Comparison of ENCODE assay signal across 6 cellular contexts in genomic region chr16:88651276-88651988, GRCh38. TPM values are rescaled to one million over a fixed set of nuclear protein-coding genes. Genes with fewer than 3 reads are reported as not detected.
DNase-seq lines count a peak whose midpoint lies in the region; ATAC-seq, FAIRE-seq and TF ChIP-seq lines count a peak whose summit lies in the region.

No MANE protein-coding gene starts in this region.

- peaks cover 13% of the 10 kb centered on the region for H3K4me1 ChIP-seq in endothelial cell of umbilical vein (ENCODE audit: control insufficient read depth, extremely low read depth, insufficient read depth, low read length)
- H3K4me1 ChIP-seq in small intestine (ENCODE audit: control insufficient read depth in 2 of 2, insufficient read depth in 1 of 2, low read depth in 1 of 2, low read length in 1 of 2), result peaks cover 0 to 6% of the 10 kb centered on the region in 2 donors

- H3K4me3 Mint-ChIP-seq in Calu3 (ENCODE audit: low read depth, unreplicated experiment), result peak overlapping the region; percentile 91
- H3K4me3 Mint-ChIP-seq in T-helper 1 cell treated with Interleukin-12 subunit alpha and Interleukin-12 subunit beta and Interleukin-4 antibody, amounts not matched to agents 30 μg/mL and 1 μg/mL, for 36 hours, result peak overlapping the region; percentile 89

- no peaks in the 10 kb centered on the region for H3K27me3 ChIP-seq in endothelial cell of umbilical vein (ENCODE audit: control insufficient read depth in 2 of 2, insufficient read depth in 2 of 2, low read length in 2 of 2)
- no peaks in the 10 kb centered on the region for H3K27me3 ChIP-seq in small intestine (ENCODE audit: control insufficient read depth in 2 of 2, insufficient read depth in 2 of 2, low read length in 2 of 2)

- BruUV-seq in Calu3 (replicated peaks; lab: Mats Ljungman, UMichigan), result TSS peak; percentile 93
- BruUV-seq in endothelial cell of umbilical vein (replicated peaks; lab: Mats Ljungman, UMichigan), result no TSS peak

- 38 to 44% (median 41%) methylated on average over 24 of the region's 24 CpGs for WGBS in small intestine, 3 donors

- no peak overlapping the region for H2AFZ ChIP-seq in endothelial cell of umbilical vein (ENCODE audit: low read depth, low read length)

- H3K27ac ChIP-seq in endothelial cell of umbilical vein (ENCODE audit: insufficient read depth, low read depth, low read length), result peak overlapping the region; percentile 5
- peak overlapping the region; percentile 65 to 87 for H3K27ac ChIP-seq in small intestine (ENCODE audit: low read depth in 1 of 2, low read length in 1 of 2)

- H3K4me1 Mint-ChIP-seq in Calu3 (ENCODE audit: low read depth, unreplicated experiment), result peaks cover 25% of the 10 kb centered on the region
- peaks cover 13% of the 10 kb centered on the region for H3K4me1 Mint-ChIP-seq in T-helper 1 cell treated with Interleukin-12 subunit alpha and Interleukin-12 subunit beta and Interleukin-4 antibody, amounts not matched to agents 30 μg/mL and 1 μg/mL, for 36 hours (ENCODE audit: low read depth)

- no peaks in the 10 kb centered on the region for H4K20me1 ChIP-seq in endothelial cell of umbilical vein (replicated peaks; ENCODE audit: control insufficient read depth, extremely low read depth, insufficient read depth, low read length)

- peaks cover 98% of the 10 kb centered on the region for H3K36me3 Mint-ChIP-seq in Calu3 (ENCODE audit: insufficient read depth, unreplicated experiment)
- H3K36me3 Mint-ChIP-seq in T-helper 1 cell treated with Interleukin-12 subunit alpha and Interleukin-12 subunit beta and Interleukin-4 antibody, amounts not matched to agents 30 μg/mL and 1 μg/mL, for 36 hours (ENCODE audit: low read depth), result peaks cover 17% of the 10 kb centered on the region

- FAIRE-seq in endothelial cell of umbilical vein (lab: Jason Lieb, UNC) (peak; percentile 43), small intestine (lab: Jason Lieb, UNC) (no peak)

- no peak overlapping the region for H3K9ac ChIP-seq in endothelial cell of umbilical vein (replicated peaks; ENCODE audit: extremely low read depth, insufficient read depth, low read length)

- H3K9me1 ChIP-seq in endothelial cell of umbilical vein (replicated peaks; ENCODE audit: control insufficient read depth, extremely low read depth, insufficient read depth, low read length), result no peaks in the 10 kb centered on the region

- H3K27me3 Mint-ChIP-seq in Calu3 (ENCODE audit: unreplicated experiment), result no peaks in the 10 kb centered on the region
- no peaks in the 10 kb centered on the region for H3K27me3 Mint-ChIP-seq in T-helper 1 cell treated with Interleukin-12 subunit alpha and Interleukin-12 subunit beta and Interleukin-4 antibody, amounts not matched to agents 30 μg/mL and 1 μg/mL, for 36 hours (ENCODE audit: low read depth)

- intact Hi-C loops in Calu3 (cut with micrococcal nuclease; ENCODE audit: unreplicated experiment) (no loop called here), endothelial cell of umbilical vein (cut with micrococcal nuclease) (no loop called here)

- ATAC-seq in HG02588 (IDR thresholded peaks at IDR 0.05; ENCODE audit: unreplicated experiment), result peak; percentile 62

- CTCF ChIA-PET in Calu3 (lab: Charles Lee) (interaction anchor here (0.6 to 1.3 kb wide), 2 partner anchors 13 to 66 kb away, joined by 3 read pairs; no protein-coding TSS in a partner anchor), endothelial cell of umbilical vein (lab: Charles Lee) (interaction anchor here (0.6 kb wide), 1 partner anchor 14 kb away, joined by 3 read pairs; no protein-coding TSS in a partner anchor)

- peaks cover 3 to 15% of the 10 kb centered on the region in 2 experiments for H3K36me3 ChIP-seq in endothelial cell of umbilical vein (ENCODE audit: control insufficient read depth in 2 of 2, extremely low read depth in 1 of 2, insufficient read depth in 2 of 2, low read length in 2 of 2)
- peaks cover 7 to 8% of the 10 kb centered on the region in 2 donors for H3K36me3 ChIP-seq in small intestine (ENCODE audit: control insufficient read depth in 2 of 2, insufficient read depth in 2 of 2, low read length in 2 of 2)

- no peak for TF ChIP-seq CTCF in Calu3 (IDR thresholded peaks at IDR 0.05; ENCODE audit: unreplicated experiment)
- TF ChIP-seq CTCF in endothelial cell of umbilical vein (IDR thresholded peaks at IDR 0.05; ENCODE audit: extremely low read depth in 1 of 2, insufficient read depth in 1 of 2, low read depth in 1 of 2, low read length in 2 of 2), result no peak

- peak overlapping the region; percentile 65 for H3K4me2 ChIP-seq in endothelial cell of umbilical vein (ENCODE audit: insufficient read depth, low read length)

- no peak for TF ChIP-seq POLR2A in endothelial cell of umbilical vein (IDR thresholded peaks at IDR 0.05; ENCODE audit: low read depth, low read length)

- DNase-seq in Calu3, result peak; percentile 85
- DNase-seq in endothelial cell of umbilical vein (ENCODE audit: low read depth, low spot score), result no peak
- DNase-seq in small intestine, result peak; percentile 60
- no peak for DNase-seq in NCI-H2196 (lab: John Stamatoyannopoulos, UW; ENCODE audit: unreplicated experiment)

- H3K4me3 ChIP-seq in endothelial cell of umbilical vein (replicated peaks in 1 of 3; ENCODE audit: insufficient read depth in 1 of 3, low read depth in 1 of 3, low read length in 3 of 3), result peak overlapping the region in 1 of 3 experiments; percentile 68
- peak overlapping the region; percentile 88 to 89 for H3K4me3 ChIP-seq in small intestine (ENCODE audit: low read depth in 1 of 2, low read length in 2 of 2)

- no peaks in the 10 kb centered on the region for H3K9me3 Mint-ChIP-seq in Calu3 (ENCODE audit: low read depth, unreplicated experiment)
- no peaks in the 10 kb centered on the region for H3K9me3 Mint-ChIP-seq in T-helper 1 cell treated with Interleukin-12 subunit alpha and Interleukin-12 subunit beta and Interleukin-4 antibody, amounts not matched to agents 30 μg/mL and 1 μg/mL, for 36 hours

- dilution Hi-C loops in endothelial cell of umbilical vein (cut with MboI; ENCODE audit: extremely low pct_ligation_motif_present, low sequenced_read_pairs), result no loop called here

- peak overlapping the region; percentile 87 for H3K27ac Mint-ChIP-seq in Calu3 (ENCODE audit: unreplicated experiment)
- peak overlapping the region; percentile 96 for H3K27ac Mint-ChIP-seq in T-helper 1 cell treated with Interleukin-12 subunit alpha and Interleukin-12 subunit beta and Interleukin-4 antibody, amounts not matched to agents 30 μg/mL and 1 μg/mL, for 36 hours

- no peaks in the 10 kb centered on the region for H3K79me2 ChIP-seq in endothelial cell of umbilical vein (ENCODE audit: control insufficient read depth, insufficient read depth, low read length)

- POLR2A ChIA-PET in endothelial cell of umbilical vein (lab: Charles Lee), result no interaction called here

- H3K9me3 ChIP-seq in endothelial cell of umbilical vein (replicated peaks; ENCODE audit: control insufficient read depth, insufficient read depth, low read length) (no peaks in the 10 kb centered on the region), small intestine (ENCODE audit: control insufficient read depth, low read depth) (no peaks in the 10 kb centered on the region)

RNA-seq across cellular contexts. Expression of gene CYBA, which starts 0.6 kb away (rescaled TPM):
- total RNA-seq in Calu3 (2022) (867 and 881 TPM in 2 replicates), endothelial cell of umbilical vein (37.0 and 45.8 TPM in 2 replicates)
- polyA plus RNA-seq in endothelial cell of umbilical vein (77.3 and 100 TPM in 2 replicates), small intestine (100 to 1,000 TPM in 2 of 3 donors, 10 to 100 TPM in 1; 61.1 to 320 (median 140) TPM)
- 23.9 and 36.3 TPM in 2 replicates for polyA plus RNA-seq in endothelial cell of umbilical vein (2011; cell fraction: cytosol; rRNA removed)
- polyA plus RNA-seq in endothelial cell of umbilical vein (2011; cell fraction: nucleus; rRNA removed), result 36.0 and 38.6 TPM in 2 replicates
- polyA plus RNA-seq in endothelial cell of umbilical vein (2012), result 36.0 and 60.6 TPM in 2 replicates
- polyA minus RNA-seq in endothelial cell of umbilical vein, result 24.4 and 25.9 TPM in 2 replicates
- 325 TPM for polyA minus RNA-seq in endothelial cell of umbilical vein (2011; cell fraction: cytosol; rRNA and poly(A)+ RNA removed)
- 7.6 and 10.3 TPM in 2 replicates for polyA minus RNA-seq in endothelial cell of umbilical vein (2011; cell fraction: nucleus; rRNA and poly(A)+ RNA removed)

RNA-seq across cellular contexts. Expression of gene MVD, which starts 11.5 kb away (rescaled TPM):
- 139 and 152 TPM in 2 replicates for total RNA-seq in Calu3 (2022)
- total RNA-seq in endothelial cell of umbilical vein, result 117 and 142 TPM in 2 replicates
- polyA plus RNA-seq in endothelial cell of umbilical vein, result 60.3 and 64.4 TPM in 2 replicates
- 33.2 and 45.5 TPM in 2 replicates for polyA plus RNA-seq in endothelial cell of umbilical vein (2011; cell fraction: cytosol; rRNA removed)
- polyA plus RNA-seq in endothelial cell of umbilical vein (2011; cell fraction: nucleus; rRNA removed), result 93.3 and 135 TPM in 2 replicates
- polyA plus RNA-seq in endothelial cell of umbilical vein (2012), result 35.6 and 44.3 TPM in 2 replicates
- polyA minus RNA-seq in endothelial cell of umbilical vein, result 23.2 and 27.7 TPM in 2 replicates
- polyA minus RNA-seq in endothelial cell of umbilical vein (2011; cell fraction: cytosol; rRNA and poly(A)+ RNA removed), result 15.1 TPM
- 17.0 and 28.2 TPM in 2 replicates for polyA minus RNA-seq in endothelial cell of umbilical vein (2011; cell fraction: nucleus; rRNA and poly(A)+ RNA removed)
- 100 to 1,000 TPM in 1 of 3 donors, 10 to 100 TPM in 2; 28.4 to 115 (median 40.3) TPM for polyA plus RNA-seq in small intestine

RNA-seq across cellular contexts. Expression of gene IL17C, which starts 13.1 kb away (rescaled TPM):
- not detected in 2 replicates for total RNA-seq in Calu3 (2022)
- not detected in 2 replicates for total RNA-seq in endothelial cell of umbilical vein
- polyA plus RNA-seq in endothelial cell of umbilical vein, result 0.14 and 0.17 TPM in 2 replicates
- 0.10 TPM in 1 of 2 replicates, not detected in the other for polyA plus RNA-seq in endothelial cell of umbilical vein (2011; cell fraction: cytosol; rRNA removed)
- polyA plus RNA-seq in endothelial cell of umbilical vein (2011; cell fraction: nucleus; rRNA removed), result 0.24 and 0.37 TPM in 2 replicates
- polyA plus RNA-seq in endothelial cell of umbilical vein (2012), result not detected in 2 replicates
- not detected in 2 replicates for polyA minus RNA-seq in endothelial cell of umbilical vein
- not detected for polyA minus RNA-seq in endothelial cell of umbilical vein (2011; cell fraction: cytosol; rRNA and poly(A)+ RNA removed)
- not detected in 2 replicates for polyA minus RNA-seq in endothelial cell of umbilical vein (2011; cell fraction: nucleus; rRNA and poly(A)+ RNA removed)
- under 1 TPM in 1 of 3 donors, not detected in 2; 0.19 TPM for polyA plus RNA-seq in small intestine

RNA-seq across cellular contexts. Expression of gene SNAI3, which starts 34.9 kb away (rescaled TPM):
- total RNA-seq in Calu3 (2022) (0.34 and 0.54 TPM in 2 replicates), endothelial cell of umbilical vein (0.18 and 0.31 TPM in 2 replicates)
- polyA plus RNA-seq in endothelial cell of umbilical vein (0.30 and 0.38 TPM in 2 replicates), small intestine (1 to 10 TPM in 1 of 3 donors, under 1 TPM in 2; 0.45 to 3.2 (median 0.72) TPM)
- polyA plus RNA-seq in endothelial cell of umbilical vein (2011; cell fraction: cytosol; rRNA removed), result 0.21 TPM in 1 of 2 replicates, not detected in the other
- polyA plus RNA-seq in endothelial cell of umbilical vein (2011; cell fraction: nucleus; rRNA removed), result 0.20 TPM in 1 of 2 replicates, not detected in the other
- polyA plus RNA-seq in endothelial cell of umbilical vein (2012), result 0.09 and 0.19 TPM in 2 replicates
- polyA minus RNA-seq in endothelial cell of umbilical vein, result not detected in 2 replicates
- polyA minus RNA-seq in endothelial cell of umbilical vein (2011; cell fraction: cytosol; rRNA and poly(A)+ RNA removed), result not detected
- 0.24 TPM in 1 of 2 replicates, not detected in the other for polyA minus RNA-seq in endothelial cell of umbilical vein (2011; cell fraction: nucleus; rRNA and poly(A)+ RNA removed)

RNA-seq across cellular contexts. Expression of gene RNF166, which starts 54.8 kb away (rescaled TPM):
- 33.3 and 34.3 TPM in 2 replicates for total RNA-seq in Calu3 (2022)
- total RNA-seq in endothelial cell of umbilical vein, result 38.8 and 41.8 TPM in 2 replicates
- polyA plus RNA-seq in endothelial cell of umbilical vein, result 27.6 and 34.0 TPM in 2 replicates
- 16.0 and 25.1 TPM in 2 replicates for polyA plus RNA-seq in endothelial cell of umbilical vein (2011; cell fraction: cytosol; rRNA removed)
- polyA plus RNA-seq in endothelial cell of umbilical vein (2011; cell fraction: nucleus; rRNA removed), result 44.2 and 52.7 TPM in 2 replicates
- 15.8 and 20.0 TPM in 2 replicates for polyA plus RNA-seq in endothelial cell of umbilical vein (2012)
- polyA minus RNA-seq in endothelial cell of umbilical vein, result 15.2 and 15.4 TPM in 2 replicates
- 17.2 TPM for polyA minus RNA-seq in endothelial cell of umbilical vein (2011; cell fraction: cytosol; rRNA and poly(A)+ RNA removed)
- 16.2 and 22.6 TPM in 2 replicates for polyA minus RNA-seq in endothelial cell of umbilical vein (2011; cell fraction: nucleus; rRNA and poly(A)+ RNA removed)
- 10 to 100 TPM in 2 of 3 donors, 1 to 10 TPM in 1; 9.2 to 15.1 (median 13.5) TPM for polyA plus RNA-seq in small intestine

Comparison
In these comparisons a context has a peak if more than half of its experiments do, and no peak if none do; other contexts are left out.
1. DNase-seq: peak in Calu3 (single experiment) and small intestine (single experiment); none in endothelial cell of umbilical vein (single experiment) and NCI-H2196 (single experiment).
2. RNA of gene CYBA, which starts 0.6 kb away (total RNA-seq): 867 to 881 TPM in Calu3; 37.0 to 45.8 TPM in endothelial cell of umbilical vein; every median in the first group is over 10 times any median in the second.